ENCODE assay signal across 8 cellular contexts in the genomic region with DNA sequence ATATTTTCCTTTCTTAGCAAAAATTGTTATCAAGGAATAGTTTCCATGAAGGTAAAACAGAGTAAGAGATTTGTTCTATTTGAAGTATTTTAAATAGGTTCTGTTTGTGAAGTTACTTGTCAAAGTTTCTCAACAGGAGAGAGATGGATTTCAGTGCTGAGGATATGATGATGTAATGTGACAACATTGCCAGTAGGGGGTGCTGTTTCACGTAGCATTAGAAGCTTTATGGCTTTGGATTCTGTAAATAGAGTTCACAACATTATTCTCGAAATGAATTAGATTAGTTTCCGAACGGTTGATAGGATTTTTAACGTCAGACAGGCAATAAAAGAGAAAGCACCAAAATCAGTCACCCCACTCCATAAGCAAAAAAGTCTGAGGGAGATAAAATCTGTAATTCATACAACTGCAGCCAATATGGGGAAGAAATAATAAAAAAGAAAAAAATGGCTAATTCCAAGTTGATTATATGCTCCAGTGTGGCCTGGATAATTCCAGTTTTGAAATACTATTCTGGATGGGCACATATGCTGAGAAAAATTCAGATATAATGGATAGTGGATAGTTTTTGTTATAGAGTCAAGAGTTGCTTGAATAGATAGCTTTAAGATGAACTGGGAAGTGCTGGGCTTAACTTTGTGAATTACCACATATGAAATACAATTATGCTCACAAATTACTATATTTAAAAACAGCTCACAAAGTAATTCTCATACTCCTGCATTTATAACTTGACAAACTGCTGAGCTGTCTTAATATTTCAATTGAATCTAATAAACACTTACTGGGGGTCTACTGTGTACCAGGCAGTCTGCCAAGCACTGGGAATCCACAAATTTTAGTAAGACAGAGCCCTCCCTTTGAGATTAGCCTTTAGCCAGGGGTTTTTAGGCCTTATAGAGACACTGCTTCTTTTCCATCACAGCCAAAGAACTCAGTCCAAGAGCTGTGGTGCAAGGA.
A peak's percentile ranks its signal among the peaks of the same experiment; 100 is the strongest.
DNase-seq lines count a peak whose midpoint lies in the region; ATAC-seq and TF ChIP-seq lines count a peak whose summit lies in the region.

No MANE protein-coding gene starts in this region.

- H3K4me3 ChIP-seq in PC-9 (no peak overlapping the region), breast epithelium (no peak overlapping the region)

- no peaks in the 10 kb centered on the region for H3F3A ChIP-seq in PC-9 (ENCODE audit: insufficient read depth, low read depth)

- H3K4me1 ChIP-seq in PC-9 (replicated peaks; ENCODE audit: insufficient read depth) (no peaks in the 10 kb centered on the region), breast epithelium (no peaks in the 10 kb centered on the region)

- peak; percentile 88 for TF ChIP-seq CTCF in PC-9 (conservative IDR thresholded peaks at IDR 0.05)
- TF ChIP-seq CTCF in breast epithelium (IDR thresholded peaks at IDR 0.05) = peak; percentile 85 to 89 (median 88)

- no peak for TF ChIP-seq POLR2A in breast epithelium (IDR thresholded peaks at IDR 0.05)

- peak; percentile 18 to 41 for DNase-seq in activated CD4-positive, alpha-beta T cell treated with anti-CD3 and anti-CD28 coated beads for 4 hours
- DNase-seq in activated CD4-positive, alpha-beta T cell treated with anti-CD3 and anti-CD28 coated beads, Interleukin-2, amount 50 U/mL, for 48 hours = no peak
- DNase-seq in KBM-7 (peak; percentile 75), PC-9 (peak in 1 of 2 experiments; percentile 19), breast epithelium (ENCODE audit: low spot score in 2 of 2) (no peak), left kidney (ENCODE audit: low read depth, low spot score) (peak; percentile 82), superior temporal gyrus (ENCODE audit: extremely low spot score) (peak; percentile 90)

- H3K27me3 ChIP-seq in PC-9 (ENCODE audit: insufficient read depth, low read depth) (no peaks in the 10 kb centered on the region), breast epithelium (no peaks in the 10 kb centered on the region)

- H3K36me3 ChIP-seq in PC-9 (ENCODE audit: low read depth) (no peaks in the 10 kb centered on the region), breast epithelium (no peaks in the 10 kb centered on the region)

- no peaks in the 10 kb centered on the region for H3K9me2 ChIP-seq in PC-9 (ENCODE audit: insufficient read depth)

- no peaks in the 10 kb centered on the region for H4K20me1 ChIP-seq in PC-9 (ENCODE audit: insufficient read depth)

- H3K9me3 ChIP-seq in PC-9 (ENCODE audit: insufficient read depth, low read depth) = no peaks in the 10 kb centered on the region
- H3K9me3 ChIP-seq in breast epithelium = no peaks in the 10 kb centered on the region

- ATAC-seq in GM21515 (IDR thresholded peaks at IDR 0.05; ENCODE audit: unreplicated experiment) = peak; percentile 58

- POLR2A ChIA-PET in PC-9 (lab: Charles Lee; ENCODE audit: unreplicated experiment) = no interaction called here

- BruUV-seq in PC-9 (replicated peaks; lab: Mats Ljungman, UMichigan) = no TSS peak

- in situ Hi-C loops in KBM-7 (cut with MboI; ENCODE audit: low pct_unique_long_range_greater_than_20kb, low sequenced_read_pairs) = loop anchor here (25.0 kb wide), 1 partner anchor 867 kb away; no protein-coding TSS in a partner anchor

- H3K27ac ChIP-seq in PC-9 (no peak overlapping the region), breast epithelium (no peak overlapping the region)

- CTCF ChIA-PET in PC-9 (lab: Charles Lee) = interaction anchor here (0.7 to 0.8 kb wide), 4 partner anchors 12 to 1130 kb away, joined by 3 to 5 read pairs (median 4); no protein-coding TSS in a partner anchor

- H3K79me2 ChIP-seq in PC-9 (ENCODE audit: low read depth) = no peaks in the 10 kb centered on the region

- no peak overlapping the region for H3K4me2 ChIP-seq in PC-9

- intact Hi-C loops in PC-9 (cut with micrococcal nuclease; ENCODE audit: unreplicated experiment) (loop anchor here (1.0 to 10.0 kb wide), 6 partner anchors 130 to 860 kb away; partner anchors contain the start of gene COQ2), breast epithelium (cut with DNase I; ENCODE audit: low total_unique reads) (loop anchor here (10.0 kb wide), 1 partner anchor 150 kb away; no protein-coding TSS in a partner anchor)

- H2AFZ ChIP-seq in PC-9 = no peak overlapping the region

Comparison
In these comparisons a context has a peak if more than half of its experiments do, and no peak if none do; other contexts are left out.
1. DNase-seq: peak in activated CD4-positive, alpha-beta T cell treated with anti-CD3 and anti-CD28 coated beads for 4 hours (2 of 2), KBM-7 (single experiment), left kidney (single experiment) and superior temporal gyrus (single experiment); none in activated CD4-positive, alpha-beta T cell treated with anti-CD3 and anti-CD28 coated beads, Interleukin-2, amount 50 U/mL, for 48 hours (0 of 2) and breast epithelium (0 of 2).